Comparison of ENCODE assay signal across 27 cellular contexts in the genomic region with DNA sequence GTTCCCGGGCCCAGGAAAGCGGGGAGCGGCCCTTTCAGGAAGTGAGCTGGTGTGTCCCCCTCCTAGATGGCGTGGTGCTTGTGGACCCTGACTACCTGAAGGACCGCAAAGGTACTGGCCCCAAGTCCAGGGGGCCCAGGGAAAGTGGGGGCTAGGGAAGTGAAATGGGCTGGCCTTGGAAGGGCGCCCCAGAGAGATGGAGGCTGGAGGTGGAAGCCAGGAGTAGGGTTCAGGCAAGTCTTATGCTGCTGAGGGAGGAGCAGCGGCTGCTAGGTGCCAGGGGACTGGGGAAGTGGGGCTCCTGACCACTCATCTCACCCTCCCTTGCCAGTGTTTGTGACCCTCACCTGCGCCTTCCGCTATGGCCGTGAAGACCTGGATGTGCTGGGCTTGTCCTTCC. TPM values are rescaled to one million over a fixed set of nuclear protein-coding genes. Genes with fewer than 3 reads are reported as not detected.
DNase-seq lines count a peak whose midpoint lies in the region; ATAC-seq lines count a peak whose summit lies in the region.
"Had no signal": no experiment of that assay in that cellular context is flagged by ENCODE, and none has a peak within 500 bp of the region (broad histone marks: within the 10 kb centered on the region; RNA-seq: fewer than 3 reads in every experiment).

No MANE protein-coding gene starts in this region.

- POLR2A ChIA-PET in T-cell (lab: Charles Lee) = no interaction called here

- peaks cover 31% of the 10 kb centered on the region for H3K36me3 Mint-ChIP-seq in activated naive CD4-positive, alpha-beta T cell treated with anti-CD3 and anti-CD28 coated beads for 36 hours (ENCODE audit: low read depth)
- H3K36me3 Mint-ChIP-seq in T-cell = peaks cover 34% of the 10 kb centered on the region
- peaks cover 97% of the 10 kb centered on the region for H3K36me3 Mint-ChIP-seq in dendritic cell treated with granulocyte-macrophage colony-stimulating factor and Interleukin-4, amounts not matched to agents 40 ng/mL and 50 ng/mL, for 4 days (ENCODE audit: low read depth)
- peaks cover 52% of the 10 kb centered on the region for H3K36me3 Mint-ChIP-seq in stimulated activated memory B cell treated with anti-CD40 and anti-IgM and Interleukin-4, amounts not matched to agents 10 μg/mL and 1 μg/mL and 100 μg/mL, for 72 hours

- no peaks in the 10 kb centered on the region for H3K27me3 Mint-ChIP-seq in activated naive CD4-positive, alpha-beta T cell treated with anti-CD3 and anti-CD28 coated beads for 36 hours (ENCODE audit: low read depth)
- no peaks in the 10 kb centered on the region for H3K27me3 Mint-ChIP-seq in T-cell
- H3K27me3 Mint-ChIP-seq in dendritic cell treated with granulocyte-macrophage colony-stimulating factor and Interleukin-4, amounts not matched to agents 40 ng/mL and 50 ng/mL, for 4 days = no peaks in the 10 kb centered on the region
- H3K27me3 Mint-ChIP-seq in stimulated activated memory B cell treated with anti-CD40 and anti-IgM and Interleukin-4, amounts not matched to agents 10 μg/mL and 1 μg/mL and 100 μg/mL, for 72 hours = no peaks in the 10 kb centered on the region

- no peak for ATAC-seq in T-cell (replicated peaks in 1 of 4)
- no peak for ATAC-seq in stimulated activated memory B cell treated with anti-CD40 and anti-IgM and Interleukin-4, amounts not matched to agents 10 μg/mL and 1 μg/mL and 100 μg/mL, for 72 hours
- no peak for ATAC-seq in GM19023 (IDR thresholded peaks at IDR 0.05; ENCODE audit: unreplicated experiment)
- ATAC-seq: HepG2, left colon, sciatic nerve had no signal

- no peak for DNase-seq in activated naive CD4-positive, alpha-beta T cell treated with anti-CD3 and anti-CD28 coated beads for 36 hours
- no peak for DNase-seq in activated naive CD4-positive, alpha-beta T cell treated with anti-CD3 and anti-CD28 coated beads, Interleukin-2, amount 50 U/mL, for 16 hours
- DNase-seq in T-cell (no peak), NCI-H82 (lab: John Stamatoyannopoulos, UW) (no peak), germinal center (ENCODE audit: low spot score) (no peak)
- DNase-seq: activated CD8-positive, alpha-beta memory T cell treated with anti-CD3 and anti-CD28 coated beads for 24 hours; head of caudate nucleus; left colon; NCI-H1105 treated with DMSO at 0.1 percent for 48 hours; NCI-H2081; nephron progenitor cell; NK-92 treated with Interleukin-12 subunit alpha and Interleukin-12 subunit beta, amount 100 ng/mL, for 24 hours; Peyer's patch; SJCRH30; stimulated activated CD4-positive, alpha-beta T cell treated with anti-CD3 and anti-CD28 coated beads, Interleukin-15, amount 100 ng/mL, for 24 hours; stimulated activated CD8-positive, alpha-beta memory T cell treated with anti-CD3 and anti-CD28 coated beads, Interleukin-4, amount 100 ng/mL, for 48 hours had no signal

- H3K27ac Mint-ChIP-seq in activated naive CD4-positive, alpha-beta T cell treated with anti-CD3 and anti-CD28 coated beads for 36 hours = peak overlapping the region; percentile 36
- H3K27ac Mint-ChIP-seq in T-cell = peak overlapping the region; percentile 93 to 97
- H3K27ac Mint-ChIP-seq in dendritic cell treated with granulocyte-macrophage colony-stimulating factor and Interleukin-4, amounts not matched to agents 40 ng/mL and 50 ng/mL, for 4 days = peak overlapping the region; percentile 69
- H3K27ac Mint-ChIP-seq in stimulated activated memory B cell treated with anti-CD40 and anti-IgM and Interleukin-4, amounts not matched to agents 10 μg/mL and 1 μg/mL and 100 μg/mL, for 72 hours = peak overlapping the region; percentile 77
- H3K27ac Mint-ChIP-seq: mesothelial cell of epicardium had no signal

- intact Hi-C loops in activated naive CD4-positive, alpha-beta T cell treated with anti-CD3 and anti-CD28 coated beads for 36 hours (cut with micrococcal nuclease) = loop anchor here (10.0 kb wide), 1 partner anchor 571 kb away; a partner anchor contains a TSS
- intact Hi-C loops in dendritic cell treated with granulocyte-macrophage colony-stimulating factor and Interleukin-4, amounts not matched to agents 40 ng/mL and 50 ng/mL, for 4 days (cut with micrococcal nuclease) = no loop called here

- H3K4me1 Mint-ChIP-seq in activated naive CD4-positive, alpha-beta T cell treated with anti-CD3 and anti-CD28 coated beads for 36 hours (ENCODE audit: low read depth) = peaks cover 39% of the 10 kb centered on the region
- H3K4me1 Mint-ChIP-seq in T-cell = peaks cover 47 to 52% (median 48%) of the 10 kb centered on the region in 3 donors
- H3K4me1 Mint-ChIP-seq in dendritic cell treated with granulocyte-macrophage colony-stimulating factor and Interleukin-4, amounts not matched to agents 40 ng/mL and 50 ng/mL, for 4 days (ENCODE audit: low read depth) = peaks cover 83% of the 10 kb centered on the region
- H3K4me1 Mint-ChIP-seq in stimulated activated memory B cell treated with anti-CD40 and anti-IgM and Interleukin-4, amounts not matched to agents 10 μg/mL and 1 μg/mL and 100 μg/mL, for 72 hours = peaks cover 50% of the 10 kb centered on the region

- CTCF ChIA-PET in activated naive CD4-positive, alpha-beta T cell treated with anti-CD3 and anti-CD28 coated beads for 36 hours (lab: Charles Lee) = no interaction called here
- CTCF ChIA-PET in T-cell (lab: Charles Lee) = interaction anchor here in 1 of 2 donors (0.6 kb wide), 1 partner anchor 8 kb away, joined by 3 read pairs; no protein-coding TSS in a partner anchor

- H3K4me3 Mint-ChIP-seq in activated naive CD4-positive, alpha-beta T cell treated with anti-CD3 and anti-CD28 coated beads for 36 hours = no peak overlapping the region
- peak overlapping the region in 2 of 3 donors; percentile 64 to 82 for H3K4me3 Mint-ChIP-seq in T-cell
- H3K4me3 Mint-ChIP-seq in dendritic cell treated with granulocyte-macrophage colony-stimulating factor and Interleukin-4, amounts not matched to agents 40 ng/mL and 50 ng/mL, for 4 days = no peak overlapping the region
- H3K4me3 Mint-ChIP-seq in stimulated activated memory B cell treated with anti-CD40 and anti-IgM and Interleukin-4, amounts not matched to agents 10 μg/mL and 1 μg/mL and 100 μg/mL, for 72 hours = no peak overlapping the region
- H3K4me3 Mint-ChIP-seq: mesothelial cell of epicardium, nephron progenitor cell had no signal

- no peaks in the 10 kb centered on the region for H3K9me3 Mint-ChIP-seq in activated naive CD4-positive, alpha-beta T cell treated with anti-CD3 and anti-CD28 coated beads for 36 hours
- H3K9me3 Mint-ChIP-seq in T-cell = no peaks in the 10 kb centered on the region
- no peaks in the 10 kb centered on the region for H3K9me3 Mint-ChIP-seq in dendritic cell treated with granulocyte-macrophage colony-stimulating factor and Interleukin-4, amounts not matched to agents 40 ng/mL and 50 ng/mL, for 4 days
- H3K9me3 Mint-ChIP-seq in stimulated activated memory B cell treated with anti-CD40 and anti-IgM and Interleukin-4, amounts not matched to agents 10 μg/mL and 1 μg/mL and 100 μg/mL, for 72 hours = no peaks in the 10 kb centered on the region
- H3K9me3 Mint-ChIP-seq: activated T-helper 2 cell treated with anti-CD3 and anti-CD28 coated beads, Interferon-gamma antibody, Interleukin-2, Interleukin-4, amounts not matched to agents 10 μg/mL and 5 μg/mL and 100 μg/mL, durations not matched to agents 14 hours and 24 hours and 36 hours; mesothelial cell of epicardium; nephron progenitor cell had no signal

RNA-seq across cellular contexts. Expression of a gene that starts 5.6 kb away (rescaled TPM):
- 100 to 1,000 TPM; 169 to 174 TPM for total RNA-seq in activated naive CD4-positive, alpha-beta T cell treated with anti-CD3 and anti-CD28 coated beads for 36 hours
- total RNA-seq in T-cell = 100 to 1,000 TPM; 247 to 374 (median 325) TPM

RNA-seq across cellular contexts. Expression of a gene that starts 12.1 kb away (rescaled TPM):
- total RNA-seq in activated naive CD4-positive, alpha-beta T cell treated with anti-CD3 and anti-CD28 coated beads for 36 hours = 10 to 100 TPM; 79.0 to 91.2 TPM
- total RNA-seq in T-cell = 10 to 100 TPM; 50.0 to 88.3 (median 85.0) TPM

RNA-seq across cellular contexts. Expression of a gene that starts 15.1 kb away (rescaled TPM):
- total RNA-seq in activated naive CD4-positive, alpha-beta T cell treated with anti-CD3 and anti-CD28 coated beads for 36 hours = 10 to 100 TPM; 15.9 to 17.1 TPM
- total RNA-seq in T-cell = 10 to 100 TPM in 4 of 5 donors, 1 to 10 TPM in 1; 9.0 to 33.1 (median 28.6) TPM

RNA-seq across cellular contexts. Expression of a gene that starts 23.6 kb away (rescaled TPM):
- total RNA-seq in activated naive CD4-positive, alpha-beta T cell treated with anti-CD3 and anti-CD28 coated beads for 36 hours = under 1 TPM in 1 of 2 experiments, not detected in 1; 0.17 TPM
- 1 to 10 TPM in 1 of 5 donors, under 1 TPM in 4; 0.29 to 1.4 (median 0.44) TPM for total RNA-seq in T-cell
- total RNA-seq: activated T-helper 2 cell treated with anti-CD3 and anti-CD28 coated beads, Interferon-gamma antibody, Interleukin-2, Interleukin-4, amounts not matched to agents 10 μg/mL and 5 μg/mL and 100 μg/mL, durations not matched to agents 14 hours and 24 hours and 36 hours; cardiac muscle cell; G401; SJCRH30; temporal lobe; vagina had no signal

RNA-seq across cellular contexts. Expression of a gene that starts 23.6 kb away (rescaled TPM):
- total RNA-seq in activated naive CD4-positive, alpha-beta T cell treated with anti-CD3 and anti-CD28 coated beads for 36 hours = 1 to 10 TPM; 2.0 to 2.3 TPM
- total RNA-seq in T-cell = 10 to 100 TPM in 1 of 5 donors, 1 to 10 TPM in 4; 2.5 to 11.2 (median 3.1) TPM
- total RNA-seq: G401, SJCRH30 had no signal

Comparison
In these comparisons a context has a peak if more than half of its experiments do, and no peak if none do; other contexts are left out.
1. H3K27ac Mint-ChIP-seq: peak in every context shown above with its lines; median percentile 95 in T-cell; 77 in stimulated activated memory B cell treated with anti-CD40 and anti-IgM and Interleukin-4, amounts not matched to agents 10 μg/mL and 1 μg/mL and 100 μg/mL, for 72 hours; 69 in dendritic cell treated with granulocyte-macrophage colony-stimulating factor and Interleukin-4, amounts not matched to agents 40 ng/mL and 50 ng/mL, for 4 days; 36 in activated naive CD4-positive, alpha-beta T cell treated with anti-CD3 and anti-CD28 coated beads for 36 hours.
2. H3K4me3 Mint-ChIP-seq: peak in T-cell (2 of 3); none in activated naive CD4-positive, alpha-beta T cell treated with anti-CD3 and anti-CD28 coated beads for 36 hours (single experiment), dendritic cell treated with granulocyte-macrophage colony-stimulating factor and Interleukin-4, amounts not matched to agents 40 ng/mL and 50 ng/mL, for 4 days (single experiment) and stimulated activated memory B cell treated with anti-CD40 and anti-IgM and Interleukin-4, amounts not matched to agents 10 μg/mL and 1 μg/mL and 100 μg/mL, for 72 hours (single experiment).